In the genomic region with DNA sequence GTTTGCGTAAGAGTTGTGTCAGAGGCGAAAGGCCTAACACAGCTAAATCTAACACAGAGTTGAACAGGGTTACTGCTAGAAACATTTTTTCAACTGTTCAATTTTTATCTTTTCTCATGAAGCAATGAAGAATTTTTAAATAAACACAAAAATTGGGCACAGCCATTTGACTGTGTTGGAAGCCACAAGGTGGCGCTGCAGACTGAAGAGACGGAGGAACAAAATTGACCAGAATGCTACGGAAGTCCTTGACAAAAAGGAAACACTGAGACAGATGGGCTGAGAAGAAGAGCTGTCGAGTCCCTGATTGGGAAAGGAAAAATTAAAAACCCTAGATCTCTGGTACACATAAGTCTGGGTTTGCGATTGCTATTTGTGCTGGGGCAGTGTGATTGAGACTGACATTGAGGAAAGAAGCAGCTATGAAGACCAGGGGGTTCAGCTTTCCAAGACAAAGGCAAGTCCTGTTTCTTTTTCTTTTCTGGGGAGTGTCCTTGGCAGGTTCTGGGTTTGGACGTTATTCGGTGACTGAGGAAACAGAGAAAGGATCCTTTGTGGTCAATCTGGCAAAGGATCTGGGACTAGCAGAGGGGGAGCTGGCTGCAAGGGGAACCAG, we compare ENCODE assay signal across 9 cellular contexts. TPM values are rescaled to one million over a fixed set of nuclear protein-coding genes. Genes with fewer than 3 reads are reported as not detected.
DNase-seq lines count a peak whose midpoint lies in the region; ATAC-seq and TF ChIP-seq lines count a peak whose summit lies in the region.
"Had no signal": no experiment of that assay in that cellular context is flagged by ENCODE, and none has a peak within 500 bp of the region (broad histone marks: within the 10 kb centered on the region; RNA-seq: fewer than 3 reads in every experiment).

A gene (plus strand): TSS at position 265 of the 616 bp plus-strand sequence. CDS start 158 bp downstream, at position 423.

- intact Hi-C loops in gastrocnemius medialis (cut with DNase I; ENCODE audit: low total_unique reads): no loop called here

- no peaks in the 10 kb centered on the region for H3K4me1 ChIP-seq in gastrocnemius medialis

- no peak within 1 kb of the TSS for H3K4me2 ChIP-seq in neural cell (ENCODE audit: low read length)

- no peak for TF ChIP-seq POLR2A in gastrocnemius medialis (IDR thresholded peaks at IDR 0.05)

- no peaks in the 10 kb centered on the region for H4K20me1 ChIP-seq in neural cell (ENCODE audit: insufficient read depth)

- H3K9me3 ChIP-seq in neural cell (ENCODE audit: low read length) (peaks cover 7% of the 10 kb centered on the region), gastrocnemius medialis (peaks cover 4 to 5% (median 5%) of the 10 kb centered on the region in 3 donors)

- peak; percentile 68 for DNase-seq in AG08396 (ENCODE audit: low spot score)
- DNase-seq in GM10248 (ENCODE audit: extremely low spot score): no peak
- DNase-seq in NCI-H524 treated with DMSO at 0.1 percent for 48 hours (lab: John Stamatoyannopoulos, UW): peak; percentile 55
- DNase-seq in brain microvascular endothelial cell: no peak
- DNase-seq in gastrocnemius medialis: no peak

- H3K4me3 ChIP-seq in brain microvascular endothelial cell (ENCODE audit: low read depth, low read length) (no peak within 1 kb of the TSS), neural cell (ENCODE audit: low read length) (peak within 1 kb of the TSS; percentile 28), gastrocnemius medialis (peak within 1 kb of the TSS in 1 of 4 donors; percentile 25)

- no peak for ATAC-seq in GM18502 (IDR thresholded peaks at IDR 0.05; ENCODE audit: poor library complexity, unreplicated experiment)
- no peak for ATAC-seq in gastrocnemius medialis
- ATAC-seq in GM21526 (IDR thresholded peaks at IDR 0.05; ENCODE audit: low FRiP score, unreplicated experiment): no peak
- ATAC-seq: stimulated activated naive CD8-positive, alpha-beta T cell treated with anti-CD3 and anti-CD28 coated beads, Interleukin-15, amount 100 ng/mL, for 72 hours had no signal

- TF ChIP-seq CTCF in GM10248 (IDR thresholded peaks at IDR 0.05; ENCODE audit: control extremely low read depth, extremely low read depth, low read depth, missing control alignments) (peak; percentile 13), brain microvascular endothelial cell (IDR thresholded peaks at IDR 0.05; ENCODE audit: low read depth, low read length, missing control alignments) (peak; percentile 44), neural cell (IDR thresholded peaks at IDR 0.05; ENCODE audit: poor library complexity, severe bottlenecking) (no peak), gastrocnemius medialis (IDR thresholded peaks at IDR 0.05 in 4 of 5, conservative IDR thresholded peaks at IDR 0.05 in 1 of 5) (no peak)

- H3K27ac ChIP-seq in brain microvascular endothelial cell (no peak within 1 kb of the TSS), neural cell (ENCODE audit: low read length) (no peak within 1 kb of the TSS), gastrocnemius medialis (no peak within 1 kb of the TSS)

- no peak within 1 kb of the TSS for H3K9ac ChIP-seq in neural cell (ENCODE audit: low read length)

- no peak for TF ChIP-seq EP300 in neural cell (conservative IDR thresholded peaks at IDR 0.05; ENCODE audit: poor library complexity, severe bottlenecking)

- no peaks in the 10 kb centered on the region for H3K79me2 ChIP-seq in neural cell (replicated peaks; ENCODE audit: insufficient read depth, low read length)

- H3K27me3 ChIP-seq in brain microvascular endothelial cell (replicated peaks) (no peaks in the 10 kb centered on the region), neural cell (ENCODE audit: insufficient read depth, low read depth, low read length) (no peaks in the 10 kb centered on the region), gastrocnemius medialis (peaks cover 0 to 11% (median 3%) of the 10 kb centered on the region in 3 donors)

- H3K9me2 ChIP-seq in neural cell (ENCODE audit: insufficient read depth, low read length): no peaks in the 10 kb centered on the region

- H3F3A ChIP-seq in neural cell (ENCODE audit: insufficient read depth, low read length, poor library complexity, severe bottlenecking): no peaks in the 10 kb centered on the region

- TF ChIP-seq RAD21 in neural cell (conservative IDR thresholded peaks at IDR 0.05): peak; percentile 27

- in situ Hi-C loops in brain microvascular endothelial cell (cut with HindIII; ENCODE audit: low pct_ligation_motif_present, low sequenced_read_pairs) (no loop called here), gastrocnemius medialis (cut with MboI; ENCODE audit: low sequenced_read_pairs in 4 of 4) (no loop called here)

- POLR2A ChIA-PET in GM10248 (lab: Yijun Ruan, JAX): no interaction called here

- CTCF ChIA-PET in GM10248 (lab: Yijun Ruan, JAX): interaction anchor here (0.9 to 1.4 kb wide), 3 partner anchors 9 to 377 kb away, joined by 3 to 5 read pairs (median 5); no protein-coding TSS in a partner anchor

- no peak within 1 kb of the TSS for H2AFZ ChIP-seq in neural cell (ENCODE audit: low read depth, low read length)

- H3K36me3 ChIP-seq in brain microvascular endothelial cell (replicated peaks) (no peaks in the 10 kb centered on the region), neural cell (ENCODE audit: insufficient read depth, low read length) (no peaks in the 10 kb centered on the region), gastrocnemius medialis (no peaks in the 10 kb centered on the region)

TF ChIP-seq in neural cell, 6 proteins besides CTCF, POLR2A, EP300 and RAD21:
- TF ChIP-seq SMC3 (conservative IDR thresholded peaks at IDR 0.05; ENCODE audit: poor library complexity) (no peak), MXI1 (conservative IDR thresholded peaks at IDR 0.05; ENCODE audit: poor library complexity, severe bottlenecking) (no peak), EZH2 (IDR thresholded peaks at IDR 0.05; ENCODE audit: borderline replicate concordance, insufficient read depth, low read length, poor library complexity, severe bottlenecking) (no peak), TAF1 (IDR thresholded peaks at IDR 0.05; ENCODE audit: low read depth) (no peak), POLR2AphosphoS5 (IDR thresholded peaks at IDR 0.05) (no peak)
- TF ChIP-seq, protein P1, sequence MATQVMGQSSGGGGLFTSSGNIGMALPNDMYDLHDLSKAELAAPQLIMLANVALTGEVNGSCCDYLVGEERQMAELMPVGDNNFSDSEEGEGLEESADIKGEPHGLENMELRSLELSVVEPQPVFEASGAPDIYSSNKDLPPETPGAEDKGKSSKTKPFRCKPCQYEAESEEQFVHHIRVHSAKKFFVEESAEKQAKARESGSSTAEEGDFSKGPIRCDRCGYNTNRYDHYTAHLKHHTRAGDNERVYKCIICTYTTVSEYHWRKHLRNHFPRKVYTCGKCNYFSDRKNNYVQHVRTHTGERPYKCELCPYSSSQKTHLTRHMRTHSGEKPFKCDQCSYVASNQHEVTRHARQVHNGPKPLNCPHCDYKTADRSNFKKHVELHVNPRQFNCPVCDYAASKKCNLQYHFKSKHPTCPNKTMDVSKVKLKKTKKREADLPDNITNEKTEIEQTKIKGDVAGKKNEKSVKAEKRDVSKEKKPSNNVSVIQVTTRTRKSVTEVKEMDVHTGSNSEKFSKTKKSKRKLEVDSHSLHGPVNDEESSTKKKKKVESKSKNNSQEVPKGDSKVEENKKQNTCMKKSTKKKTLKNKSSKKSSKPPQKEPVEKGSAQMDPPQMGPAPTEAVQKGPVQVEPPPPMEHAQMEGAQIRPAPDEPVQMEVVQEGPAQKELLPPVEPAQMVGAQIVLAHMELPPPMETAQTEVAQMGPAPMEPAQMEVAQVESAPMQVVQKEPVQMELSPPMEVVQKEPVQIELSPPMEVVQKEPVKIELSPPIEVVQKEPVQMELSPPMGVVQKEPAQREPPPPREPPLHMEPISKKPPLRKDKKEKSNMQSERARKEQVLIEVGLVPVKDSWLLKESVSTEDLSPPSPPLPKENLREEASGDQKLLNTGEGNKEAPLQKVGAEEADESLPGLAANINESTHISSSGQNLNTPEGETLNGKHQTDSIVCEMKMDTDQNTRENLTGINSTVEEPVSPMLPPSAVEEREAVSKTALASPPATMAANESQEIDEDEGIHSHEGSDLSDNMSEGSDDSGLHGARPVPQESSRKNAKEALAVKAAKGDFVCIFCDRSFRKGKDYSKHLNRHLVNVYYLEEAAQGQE (IDR thresholded peaks at IDR 0.05; ENCODE audit: borderline replicate concordance): no peak

RNA-seq across cellular contexts. Expression of the gene that starts here (rescaled TPM):
- polyA plus RNA-seq in neural cell: 4.8 and 4.9 TPM in 2 replicates
- polyA minus RNA-seq in neural cell: 9.0 and 12.2 TPM in 2 replicates
- 1 to 10 TPM in 1 of 4 donors, under 1 TPM in 3; 0.15 to 3.0 (median 0.71) TPM for total RNA-seq in gastrocnemius medialis

Comparison
In these comparisons a context has a peak if more than half of its experiments do, and no peak if none do; other contexts are left out.
1. DNase-seq: peak in AG08396 (single experiment) and NCI-H524 treated with DMSO at 0.1 percent for 48 hours (single experiment); none in GM10248 (single experiment), brain microvascular endothelial cell (single experiment) and gastrocnemius medialis (0 of 2).
2. CTCF ChIP-seq: peak in GM10248 (single experiment) and brain microvascular endothelial cell (single experiment); none in neural cell (single experiment) and gastrocnemius medialis (0 of 5).